In the genomic region with DNA sequence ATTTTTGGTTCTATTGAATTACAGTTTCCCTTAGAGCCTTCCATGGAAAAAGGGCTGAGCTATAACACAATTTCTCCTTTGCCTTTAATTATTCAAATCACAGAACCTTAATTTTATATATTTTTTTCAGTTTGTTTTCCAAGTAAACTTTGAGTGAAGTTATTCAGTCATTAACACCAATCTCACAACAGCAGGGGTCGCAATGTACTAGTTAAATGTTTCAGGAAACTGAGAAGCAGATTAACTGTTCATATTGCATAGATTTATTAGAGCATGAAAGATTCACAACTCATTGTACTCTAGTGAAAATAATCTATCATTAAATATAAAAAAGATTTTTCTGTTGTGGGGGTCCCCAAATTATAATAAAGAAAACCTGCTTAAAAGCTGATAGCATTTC, we compare ENCODE assay signal across 8 cellular contexts.
A peak's percentile ranks its signal among the peaks of the same experiment; 100 is the strongest.
DNase-seq lines count a peak whose midpoint lies in the region; TF ChIP-seq lines count a peak whose summit lies in the region.

No MANE protein-coding gene starts in this region.

- no peaks in the 10 kb centered on the region for H3K9me3 ChIP-seq in sigmoid colon

- H3K27ac ChIP-seq in dorsolateral prefrontal cortex (no peak overlapping the region), sigmoid colon (no peak overlapping the region)

- TF ChIP-seq POLR2A in sigmoid colon (IDR thresholded peaks at IDR 0.05): no peak

- intact Hi-C loops in dorsolateral prefrontal cortex (cut with DNase I) (no loop called here), sigmoid colon (cut with DNase I) (no loop called here)

- WGBS in sigmoid colon, 2 donors: 22 to 47% methylated on average over 1 of the region's 1 CpG

- TF ChIP-seq CTCF in dorsolateral prefrontal cortex (IDR thresholded peaks at IDR 0.05 in 54 of 56, conservative IDR thresholded peaks at IDR 0.05 in 2 of 56; ENCODE audit: low read depth in 1 of 56, partially characterized antibody in 56 of 56) (peak in 17 of 56 donors; percentile 10 to 51 (median 22)), sigmoid colon (IDR thresholded peaks at IDR 0.05) (peak in 2 of 4 experiments; percentile 7 to 10)

- TF ChIP-seq EP300 in sigmoid colon (IDR thresholded peaks at IDR 0.05): no peak

- H3K36me3 ChIP-seq in sigmoid colon: peaks cover 0 to 11% (median 0%) of the 10 kb centered on the region in 4 donors

- DNase-seq in activated naive CD4-positive, alpha-beta T cell treated with anti-CD3 and anti-CD28 coated beads, Interleukin-2, amount 50 U/mL, for 16 hours: peak; percentile 10
- no peak for DNase-seq in activated naive CD4-positive, alpha-beta T cell (lab: John Stamatoyannopoulos, UW)
- DNase-seq in NCI-H446 (lab: John Stamatoyannopoulos, UW) (peak; percentile 61 to 66), dermis blood vessel endothelial cell (peak; percentile 66), pulmonary artery endothelial cell (ENCODE audit: low read depth, low spot score) (peak; percentile 4), dorsolateral prefrontal cortex (no peak), NCI-H2196 (lab: John Stamatoyannopoulos, UW; ENCODE audit: unreplicated experiment) (no peak), sigmoid colon (no peak)

- no peaks in the 10 kb centered on the region for H3K4me1 ChIP-seq in sigmoid colon

- H3K27me3 ChIP-seq in dorsolateral prefrontal cortex: no peaks in the 10 kb centered on the region
- no peaks in the 10 kb centered on the region for H3K27me3 ChIP-seq in sigmoid colon

- H3K4me3 ChIP-seq in dorsolateral prefrontal cortex (no peak overlapping the region), sigmoid colon (no peak overlapping the region)

Comparison
In these comparisons a context has a peak if more than half of its experiments do, and no peak if none do; other contexts are left out.
1. DNase-seq: peak in activated naive CD4-positive, alpha-beta T cell treated with anti-CD3 and anti-CD28 coated beads, Interleukin-2, amount 50 U/mL, for 16 hours (single experiment), NCI-H446 (2 of 2), dermis blood vessel endothelial cell (single experiment) and pulmonary artery endothelial cell (single experiment); none in activated naive CD4-positive, alpha-beta T cell (0 of 4), dorsolateral prefrontal cortex (0 of 10), NCI-H2196 (single experiment) and sigmoid colon (single experiment).